ENCODE assay signal across 12 cellular contexts in genomic region chr10:88886557-88886956, GRCh38.
A peak's percentile ranks its signal among the peaks of the same experiment; 100 is the strongest.
DNase-seq lines count a peak whose midpoint lies in the region; ATAC-seq, FAIRE-seq and TF ChIP-seq lines count a peak whose summit lies in the region.
"Had no signal": no experiment of that assay in that cellular context is flagged by ENCODE, and none has a peak within 500 bp of the region (broad histone marks: within the 10 kb centered on the region; RNA-seq: fewer than 3 reads in every experiment).

No MANE protein-coding gene starts in this region.

- no peak for DNase-seq in activated CD4-positive, CD25-positive, alpha-beta regulatory T cell treated with anti-CD3 and anti-CD28 coated beads, Interleukin-2, amount 50 U/mL, for 72 hours
- DNase-seq in germinal center (ENCODE audit: low spot score) = peak; percentile 46
- DNase-seq in DMS79 treated with DMSO at 0.1 percent for 48 hours (lab: John Stamatoyannopoulos, UW) = no peak
- no peak for DNase-seq in D721Med (ENCODE audit: insufficient read length, low spot score)
- DNase-seq: caudate nucleus, hypothalamus, NCI-H2081 treated with DMSO at 0.1 percent for 48 hours, nucleus accumbens had no signal

- no peak for FAIRE-seq in D721Med (lab: Jason Lieb, UNC)

- TF ChIP-seq CTCF in D721Med (IDR thresholded peaks at IDR 0.05; ENCODE audit: insufficient read depth, missing control alignments) = no peak

- ATAC-seq in activated CD4-positive, CD25-positive, alpha-beta regulatory T cell treated with anti-CD3 and anti-CD28 coated beads, Interleukin-2, amount 50 U/mL, for 24 hours = peak; percentile 68 to 77
- ATAC-seq in GM21381 (IDR thresholded peaks at IDR 0.05; ENCODE audit: unreplicated experiment) = peak; percentile 51
- ATAC-seq in HG03280 (IDR thresholded peaks at IDR 0.05; ENCODE audit: unreplicated experiment) = peak; percentile 48
- ATAC-seq in HG02840 (IDR thresholded peaks at IDR 0.05; ENCODE audit: low FRiP score, unreplicated experiment) = no peak
